22 cellular contexts compared by ENCODE assay signal in genomic region chr6:138956244-138956924, GRCh38. TPM values are rescaled to one million over a fixed set of nuclear protein-coding genes. Genes with fewer than 3 reads are reported as not detected.
A peak's percentile ranks its signal among the peaks of the same experiment; 100 is the strongest.
DNase-seq lines count a peak whose midpoint lies in the region; ATAC-seq and TF ChIP-seq lines count a peak whose summit lies in the region.
"Had no signal": no experiment of that assay in that cellular context is flagged by ENCODE, and none has a peak within 500 bp of the region (broad histone marks: within the 10 kb centered on the region; RNA-seq: fewer than 3 reads in every experiment).

No MANE protein-coding gene starts in this region.

- H3K9me2 ChIP-seq in GM23338 (ENCODE audit: insufficient read depth) = no peaks in the 10 kb centered on the region

- H3K27me3 ChIP-seq in CD4-positive, alpha-beta memory T cell (ENCODE audit: insufficient read depth, low read length) = no peaks in the 10 kb centered on the region
- no peaks in the 10 kb centered on the region for H3K27me3 ChIP-seq in GM23338 (ENCODE audit: insufficient read depth)
- H3K27me3 ChIP-seq: neutrophil had no signal

- peak overlapping the region in 4 of 8 donors; percentile 5 to 18 (median 10) for H3K4me3 Mint-ChIP-seq in CD4-positive, alpha-beta memory T cell
- no peak overlapping the region for H3K4me3 Mint-ChIP-seq in GM23338
- H3K4me3 Mint-ChIP-seq in effector memory CD8-positive, alpha-beta T cell = no peak overlapping the region
- peak overlapping the region in 2 of 8 donors; percentile 21 to 26 for H3K4me3 Mint-ChIP-seq in naive B cell
- H3K4me3 Mint-ChIP-seq: stimulated activated naive B cell treated with anti-CD40 and anti-IgM and Interleukin-4, amounts not matched to agents 10 μg/mL and 1 μg/mL and 100 μg/mL, for 72 hours had no signal

- CTCF ChIA-PET in CD4-positive, alpha-beta memory T cell (lab: Charles Lee; ENCODE audit: partially characterized antibody) = interaction anchor here (0.7 to 1.1 kb wide), 3 partner anchors 12 to 181 kb away, joined by 3 to 4 read pairs (median 3); no protein-coding TSS in a partner anchor

- no peaks in the 10 kb centered on the region for H3F3A ChIP-seq in GM23338 (replicated peaks; ENCODE audit: low read depth)

- H3K79me2 ChIP-seq in GM23338 (replicated peaks; ENCODE audit: insufficient read depth) = peaks cover 100% of the 10 kb centered on the region

- peak; percentile 75 for ATAC-seq in GM23338
- no peak for ATAC-seq in effector memory CD8-positive, alpha-beta T cell (replicated peaks)
- ATAC-seq in naive B cell (ENCODE audit: low read depth in 2 of 2) = no peak
- ATAC-seq: Right ventricle myocardium inferior; sciatic nerve; stimulated activated naive B cell treated with anti-CD40 and anti-IgM and Interleukin-4, amounts not matched to agents 10 μg/mL and 1 μg/mL and 100 μg/mL, for 72 hours had no signal

- H3K9me3 ChIP-seq in CD4-positive, alpha-beta memory T cell (ENCODE audit: control insufficient read depth in 1 of 2, low read length in 2 of 2) = no peaks in the 10 kb centered on the region
- H3K9me3 ChIP-seq: neutrophil had no signal

- H3K36me3 ChIP-seq in CD4-positive, alpha-beta memory T cell (ENCODE audit: insufficient read depth, low read length) = no peaks in the 10 kb centered on the region
- no peaks in the 10 kb centered on the region for H3K36me3 ChIP-seq in GM23338 (ENCODE audit: insufficient read depth)
- H3K36me3 ChIP-seq: neutrophil had no signal

- H3K4me1 ChIP-seq in CD4-positive, alpha-beta memory T cell (ENCODE audit: insufficient read depth, low read length) = peaks cover 43% of the 10 kb centered on the region
- H3K4me1 ChIP-seq in GM23338 (ENCODE audit: insufficient read depth) = peaks cover 16% of the 10 kb centered on the region

- H2AFZ ChIP-seq in GM23338 = no peak overlapping the region
- H2AFZ ChIP-seq: PC-9 had no signal

- no peak for TF ChIP-seq CTCF in GM23338 (conservative IDR thresholded peaks at IDR 0.05; ENCODE audit: low read depth in 2 of 2)

- H4K20me1 ChIP-seq in GM23338 (replicated peaks; ENCODE audit: insufficient read depth) = peaks cover 6% of the 10 kb centered on the region; the same call in 1 of the 2 replicates

- peaks cover 0 to 4% of the 10 kb centered on the region in 2 donors for H3K36me3 Mint-ChIP-seq in CD4-positive, alpha-beta memory T cell
- H3K36me3 Mint-ChIP-seq in GM23338 (ENCODE audit: low read depth) (peaks cover 6% of the 10 kb centered on the region; the same call in 2 of the 3 replicates), naive B cell (peaks cover 0 to 8% of the 10 kb centered on the region in 2 donors)
- no peaks in the 10 kb centered on the region for H3K36me3 Mint-ChIP-seq in effector memory CD8-positive, alpha-beta T cell (ENCODE audit: insufficient read depth)

- H3K4me3 ChIP-seq in CD4-positive, alpha-beta memory T cell (ENCODE audit: low read length in 2 of 2) = no peak overlapping the region
- no peak overlapping the region for H3K4me3 ChIP-seq in GM23338
- H3K4me3 ChIP-seq: lung, PC-9 had no signal

- no peak for DNase-seq in CD4-positive, alpha-beta memory T cell
- DNase-seq in GM23338 (ENCODE audit: low spot score) (no peak), naive B cell (no peak), NCI-H187 (lab: John Stamatoyannopoulos, UW) (no peak)
- no peak for DNase-seq in effector memory CD8-positive, alpha-beta T cell
- no peak for DNase-seq in stimulated activated naive CD4-positive, alpha-beta T cell treated with Interleukin-2 at 50 U/mL for 16 hours (lab: John Stamatoyannopoulos, UW)
- DNase-seq in stimulated activated CD4-positive, alpha-beta T cell treated with anti-CD3 and anti-CD28 coated beads, Interleukin-4, amount 100 ng/mL, for 1 hour = no peak
- DNase-seq: activated CD4-positive, alpha-beta T cell treated with anti-CD3 and anti-CD28 coated beads for 48 hours; activated CD8-positive, alpha-beta memory T cell treated with anti-CD3 and anti-CD28 coated beads for 24 hours; amniotic stem cell; DMS153; MV-4-11; NCI-H1694; NCI-H524 treated with DMSO at 0.1 percent for 48 hours; stimulated activated CD4-positive, alpha-beta T cell treated with anti-CD3 and anti-CD28 coated beads, Interleukin-4, amount 100 ng/mL, for 4 hours; stimulated activated naive B cell treated with anti-CD40 and anti-IgM and Interleukin-4, amounts not matched to agents 10 μg/mL and 1 μg/mL and 100 μg/mL, for 72 hours had no signal

- H3K27me3 Mint-ChIP-seq in CD4-positive, alpha-beta memory T cell = no peaks in the 10 kb centered on the region
- no peaks in the 10 kb centered on the region for H3K27me3 Mint-ChIP-seq in GM23338 (ENCODE audit: insufficient read depth, low read depth, poor library complexity)
- H3K27me3 Mint-ChIP-seq in effector memory CD8-positive, alpha-beta T cell = no peaks in the 10 kb centered on the region
- no peaks in the 10 kb centered on the region for H3K27me3 Mint-ChIP-seq in naive B cell
- H3K27me3 Mint-ChIP-seq: stimulated activated naive B cell treated with anti-CD40 and anti-IgM and Interleukin-4, amounts not matched to agents 10 μg/mL and 1 μg/mL and 100 μg/mL, for 72 hours had no signal

- no peak overlapping the region for H3K27ac ChIP-seq in CD4-positive, alpha-beta memory T cell (ENCODE audit: low read depth, low read length)
- 0 out of 2 replicates have a peak overlapping the region, but pooled peaks have one; percentile 9 for H3K27ac ChIP-seq in GM23338 (ENCODE audit: low read depth)
- H3K27ac ChIP-seq: epithelial cell of prostate, neutrophil, PC-9 had no signal

- H3K27ac Mint-ChIP-seq in CD4-positive, alpha-beta memory T cell = peak overlapping the region in 5 of 7 donors; percentile 9 to 71 (median 58)
- H3K27ac Mint-ChIP-seq in GM23338 (no peak overlapping the region), naive B cell (peak overlapping the region in 5 of 6 donors; percentile 1 to 74 (median 16))
- H3K27ac Mint-ChIP-seq in effector memory CD8-positive, alpha-beta T cell = peak overlapping the region; percentile 4 to 28
- H3K27ac Mint-ChIP-seq: stimulated activated naive B cell treated with anti-CD40 and anti-IgM and Interleukin-4, amounts not matched to agents 10 μg/mL and 1 μg/mL and 100 μg/mL, for 72 hours had no signal

- POLR2A ChIA-PET in CD4-positive, alpha-beta memory T cell (lab: Charles Lee; ENCODE audit: partially characterized antibody) = interaction anchor here (0.7 kb wide), 2 partner anchors 170 to 418 kb away, joined by 3 read pairs; partner anchors contain the start of gene CITED2

- intact Hi-C loops in CD4-positive, alpha-beta memory T cell (cut with micrococcal nuclease) = loop anchor here (2.0 kb wide), 1 partner anchor 14 kb away; no protein-coding TSS in a partner anchor

- H3K4me2 ChIP-seq in GM23338 = no peak overlapping the region
- H3K4me2 ChIP-seq: PC-9 had no signal

- peaks cover 0 to 4% (median 0%) of the 10 kb centered on the region in 8 donors for H3K9me3 Mint-ChIP-seq in CD4-positive, alpha-beta memory T cell
- H3K9me3 Mint-ChIP-seq in GM23338 (no peaks in the 10 kb centered on the region), naive B cell (peaks cover 0 to 8% (median 5%) of the 10 kb centered on the region in 7 donors)
- H3K9me3 Mint-ChIP-seq in effector memory CD8-positive, alpha-beta T cell = no peaks in the 10 kb centered on the region

- H3K4me1 Mint-ChIP-seq in CD4-positive, alpha-beta memory T cell = peaks cover 65 to 89% (median 72%) of the 10 kb centered on the region in 4 donors
- H3K4me1 Mint-ChIP-seq in GM23338 (peaks cover 43% of the 10 kb centered on the region), naive B cell (peaks cover 48 to 66% (median 64%) of the 10 kb centered on the region in 3 donors)
- H3K4me1 Mint-ChIP-seq in effector memory CD8-positive, alpha-beta T cell (ENCODE audit: low read depth in 2 of 2) = peaks cover 40 to 74% of the 10 kb centered on the region in 2 donors

TF ChIP-seq in GM23338, 12 proteins besides CTCF, POLR2A, EP300 and RAD21 (continues in another document):
- TF ChIP-seq CREB1 (CRISPR knock-in tag; IDR thresholded peaks at IDR 0.05; ENCODE audit: low read depth) (no peak), ZNF114 (CRISPR knock-in tag; IDR thresholded peaks at IDR 0.05) (no peak)
- TF ChIP-seq, protein P1, sequence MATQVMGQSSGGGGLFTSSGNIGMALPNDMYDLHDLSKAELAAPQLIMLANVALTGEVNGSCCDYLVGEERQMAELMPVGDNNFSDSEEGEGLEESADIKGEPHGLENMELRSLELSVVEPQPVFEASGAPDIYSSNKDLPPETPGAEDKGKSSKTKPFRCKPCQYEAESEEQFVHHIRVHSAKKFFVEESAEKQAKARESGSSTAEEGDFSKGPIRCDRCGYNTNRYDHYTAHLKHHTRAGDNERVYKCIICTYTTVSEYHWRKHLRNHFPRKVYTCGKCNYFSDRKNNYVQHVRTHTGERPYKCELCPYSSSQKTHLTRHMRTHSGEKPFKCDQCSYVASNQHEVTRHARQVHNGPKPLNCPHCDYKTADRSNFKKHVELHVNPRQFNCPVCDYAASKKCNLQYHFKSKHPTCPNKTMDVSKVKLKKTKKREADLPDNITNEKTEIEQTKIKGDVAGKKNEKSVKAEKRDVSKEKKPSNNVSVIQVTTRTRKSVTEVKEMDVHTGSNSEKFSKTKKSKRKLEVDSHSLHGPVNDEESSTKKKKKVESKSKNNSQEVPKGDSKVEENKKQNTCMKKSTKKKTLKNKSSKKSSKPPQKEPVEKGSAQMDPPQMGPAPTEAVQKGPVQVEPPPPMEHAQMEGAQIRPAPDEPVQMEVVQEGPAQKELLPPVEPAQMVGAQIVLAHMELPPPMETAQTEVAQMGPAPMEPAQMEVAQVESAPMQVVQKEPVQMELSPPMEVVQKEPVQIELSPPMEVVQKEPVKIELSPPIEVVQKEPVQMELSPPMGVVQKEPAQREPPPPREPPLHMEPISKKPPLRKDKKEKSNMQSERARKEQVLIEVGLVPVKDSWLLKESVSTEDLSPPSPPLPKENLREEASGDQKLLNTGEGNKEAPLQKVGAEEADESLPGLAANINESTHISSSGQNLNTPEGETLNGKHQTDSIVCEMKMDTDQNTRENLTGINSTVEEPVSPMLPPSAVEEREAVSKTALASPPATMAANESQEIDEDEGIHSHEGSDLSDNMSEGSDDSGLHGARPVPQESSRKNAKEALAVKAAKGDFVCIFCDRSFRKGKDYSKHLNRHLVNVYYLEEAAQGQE (IDR thresholded peaks at IDR 0.05; ENCODE audit: unreplicated experiment) = no peak

RNA-seq across cellular contexts. Expression of gene REPS1, which starts 31.7 kb away (rescaled TPM):
- total RNA-seq in CD4-positive, alpha-beta memory T cell = 10 to 100 TPM; 61.7 to 69.3 TPM
- 10 to 100 TPM; 22.3 to 44.2 TPM for polyA plus RNA-seq in CD4-positive, alpha-beta memory T cell
- 60.0 and 65.7 TPM in 2 replicates for total RNA-seq in GM23338 (2014; rRNA removed; shearing (Covaris generic))
- polyA plus RNA-seq in GM23338 (2016; fragmentation: Nextera tagmentation; extraction: Ambion mirVana) = 41.1 and 46.0 TPM in 2 replicates
- polyA plus RNA-seq in naive B cell (ENCODE audit: low read depth in 6 of 6) = 10 to 100 TPM; 17.5 to 28.4 (median 21.7) TPM
